ENCODE assay signal across 19 cellular contexts in genomic region chr11:119366690-119367620, GRCh38. TPM values are rescaled to one million over a fixed set of nuclear protein-coding genes. Genes with fewer than 3 reads are reported as not detected.
A peak's percentile ranks its signal among the peaks of the same experiment; 100 is the strongest.
DNase-seq lines count a peak whose midpoint lies in the region; ATAC-seq, FAIRE-seq and TF ChIP-seq lines count a peak whose summit lies in the region.
"Had no signal": no experiment of that assay in that cellular context is flagged by ENCODE, and none has a peak within 500 bp of the region (broad histone marks: within the 10 kb centered on the region; RNA-seq: fewer than 3 reads in every experiment).

No MANE protein-coding gene starts in this region.

- no peak for FAIRE-seq in GM19239 (lab: Jason Lieb, UNC)
- FAIRE-seq: astrocyte, G401.6 had no signal

- 58 to 69% methylated on average over 11 of the region's 11 CpGs for WGBS in heart right ventricle, 2 donors
- 30 to 50% (median 32%) methylated on average over 11 of the region's 11 CpGs for WGBS in psoas muscle, 3 donors

- ATAC-seq in Right ventricle myocardium superior (ENCODE audit: poor library complexity) (no peak), heart right ventricle (no peak), psoas muscle (no peak), GM19035 (IDR thresholded peaks at IDR 0.05; ENCODE audit: unreplicated experiment) (no peak)
- ATAC-seq: activated CD8-positive, alpha-beta T cell treated with anti-CD3 and anti-CD28 coated beads, Interleukin-2, amount 10 ng/mL, durations not matched to agents 7 days and 5 days; stimulated activated naive CD8-positive, alpha-beta T cell treated with anti-CD3 and anti-CD28 coated beads, Interleukin-15, Interleukin-2, amounts not matched to agents 100 U/mL and 50 U/mL, for 24 hours had no signal

- no peak for TF ChIP-seq CTCF in heart right ventricle (IDR thresholded peaks at IDR 0.05)
- TF ChIP-seq CTCF in psoas muscle (IDR thresholded peaks at IDR 0.05): no peak

- no peak overlapping the region for H3K4me3 ChIP-seq in heart right ventricle
- no peak overlapping the region for H3K4me3 ChIP-seq in psoas muscle
- H3K4me3 ChIP-seq: smooth muscle cell had no signal

- no peaks in the 10 kb centered on the region for H3K9me3 ChIP-seq in heart right ventricle
- no peaks in the 10 kb centered on the region for H3K9me3 ChIP-seq in psoas muscle

- H3K36me3 ChIP-seq in heart right ventricle (no peaks in the 10 kb centered on the region), psoas muscle (ENCODE audit: insufficient read depth in 1 of 2, low read depth in 1 of 2) (peaks cover 0 to 6% of the 10 kb centered on the region in 2 donors)

- peaks cover 0 to 45% (median 0%) of the 10 kb centered on the region in 7 donors for H3K27me3 ChIP-seq in heart right ventricle
- H3K27me3 ChIP-seq in psoas muscle (ENCODE audit: insufficient read depth in 3 of 3, low read length in 2 of 3): no peaks in the 10 kb centered on the region

- DNase-seq in cardiac septum (ENCODE audit: low spot score): peak; percentile 70
- no peak for DNase-seq in Right ventricle myocardium superior
- no peak for DNase-seq in heart right ventricle
- DNase-seq in psoas muscle: no peak
- DNase-seq in NCI-H345 (lab: John Stamatoyannopoulos, UW): no peak
- no peak for DNase-seq in GM19239 (ENCODE audit: insufficient read length, low spot score)
- no peak for DNase-seq in DMS153 treated with DMSO at 0.1 percent for 48 hours (lab: John Stamatoyannopoulos, UW; ENCODE audit: unreplicated experiment)
- DNase-seq: activated CD8-positive, alpha-beta T cell treated with anti-CD3 and anti-CD28 coated beads, Interleukin-2, amount 10 ng/mL, durations not matched to agents 7 days and 5 days; activated effector memory CD4-positive, alpha-beta T cell treated with Interleukin-2 at 50 U/mL for 16 hours; CD8-positive, alpha-beta memory T cell; KBM-7; NCI-H1417 treated with DMSO at 0.1 percent for 48 hours; stimulated activated naive CD8-positive, alpha-beta T cell treated with anti-CD3 and anti-CD28 coated beads, Interleukin-15, Interleukin-2, amounts not matched to agents 100 U/mL and 50 U/mL, for 24 hours had no signal

- H3K27ac ChIP-seq in heart right ventricle (peak overlapping the region in 9 of 10 donors; percentile 86 to 98 (median 94)), psoas muscle (peak overlapping the region; percentile 97)

- intact Hi-C loops in cardiac septum (cut with DNase I) (no loop called here), Right ventricle myocardium superior (cut with DNase I) (no loop called here), heart right ventricle (cut with DNase I) (no loop called here), psoas muscle (cut with DNase I) (no loop called here)

- H3K4me1 ChIP-seq in heart right ventricle (peaks cover 23 to 97% (median 74%) of the 10 kb centered on the region in 9 donors), psoas muscle (peaks cover 86% of the 10 kb centered on the region)

RNA-seq across cellular contexts. Expression of gene USP2, which starts 14.5 kb away (rescaled TPM):
- 80.0 TPM for total RNA-seq in cardiac septum
- 136 TPM for total RNA-seq in Right ventricle myocardium superior
- total RNA-seq in heart right ventricle: 100 to 1,000 TPM in 9 of 10 donors, 10 to 100 TPM in 1; 87.0 to 183 (median 136) TPM
- polyA plus RNA-seq in heart right ventricle: 10 to 100 TPM; 42.0 to 64.9 TPM
- 100 to 1,000 TPM in 3 of 4 donors, 10 to 100 TPM in 1; 75.8 to 210 (median 156) TPM for total RNA-seq in psoas muscle
- 10 to 100 TPM; 49.0 to 76.4 (median 57.4) TPM for polyA plus RNA-seq in psoas muscle
- polyA plus RNA-seq: CD8-positive, alpha-beta memory T cell had no signal

RNA-seq across cellular contexts. Expression of gene MFRP, which starts 20.4 kb away (rescaled TPM):
- total RNA-seq in cardiac septum (not detected), Right ventricle myocardium superior (not detected), heart right ventricle (not detected), psoas muscle (not detected)
- polyA plus RNA-seq in heart right ventricle (under 1 TPM in 1 of 2 donors, not detected in 1; 0.04 TPM), psoas muscle (under 1 TPM in 2 of 3 donors, not detected in 1; 0.01 to 0.05 TPM)
- total RNA-seq: activated CD8-positive, alpha-beta T cell treated with anti-CD3 and anti-CD28 coated beads, Interleukin-2, amount 10 ng/mL, durations not matched to agents 7 days and 5 days; astrocyte; CD8-positive, alpha-beta memory T cell; dermis microvascular lymphatic vessel endothelial cell; neural crest cell; smooth muscle cell had no signal
- polyA plus RNA-seq: CD8-positive, alpha-beta memory T cell; smooth muscle cell had no signal

RNA-seq across cellular contexts. Expression of gene C1QTNF5, which starts 26.3 kb away (rescaled TPM):
- 33.8 TPM for total RNA-seq in cardiac septum
- total RNA-seq in Right ventricle myocardium superior: 15.1 TPM
- total RNA-seq in heart right ventricle: 10 to 100 TPM; 11.4 to 25.1 (median 19.9) TPM
- 10 to 100 TPM; 32.8 to 35.7 TPM for polyA plus RNA-seq in heart right ventricle
- total RNA-seq in psoas muscle: 10 to 100 TPM in 1 of 4 donors, 1 to 10 TPM in 3; 5.3 to 11.6 (median 8.8) TPM
- 10 to 100 TPM in 1 of 3 donors, 1 to 10 TPM in 2; 3.2 to 12.0 (median 4.7) TPM for polyA plus RNA-seq in psoas muscle
- total RNA-seq: activated CD8-positive, alpha-beta T cell treated with anti-CD3 and anti-CD28 coated beads, Interleukin-2, amount 10 ng/mL, durations not matched to agents 7 days and 5 days; CD8-positive, alpha-beta memory T cell had no signal
- polyA plus RNA-seq: CD8-positive, alpha-beta memory T cell had no signal

RNA-seq across cellular contexts. Expression of gene RNF26, which starts 32.6 kb away (rescaled TPM):
- total RNA-seq in cardiac septum (10.7 TPM), Right ventricle myocardium superior (12.9 TPM), heart right ventricle (10 to 100 TPM; 11.1 to 17.6 (median 13.4) TPM), psoas muscle (1 to 10 TPM; 6.1 to 8.8 (median 7.5) TPM)
- polyA plus RNA-seq in heart right ventricle (10 to 100 TPM in 1 of 2 donors, 1 to 10 TPM in 1; 6.4 to 13.2 TPM), psoas muscle (1 to 10 TPM; 5.8 to 8.9 (median 7.1) TPM)

RNA-seq across cellular contexts. Expression of gene MCAM, which starts 50.0 kb away (rescaled TPM):
- total RNA-seq in cardiac septum: 110 TPM
- total RNA-seq in Right ventricle myocardium superior: 41.9 TPM
- total RNA-seq in heart right ventricle: 100 to 1,000 TPM in 4 of 10 donors, 10 to 100 TPM in 6; 37.8 to 136 (median 96.9) TPM
- 10 to 100 TPM; 35.8 to 97.5 TPM for polyA plus RNA-seq in heart right ventricle
- 10 to 100 TPM; 24.5 to 71.1 (median 43.6) TPM for total RNA-seq in psoas muscle
- polyA plus RNA-seq in psoas muscle: 10 to 100 TPM; 15.4 to 27.4 (median 27.3) TPM
